2 cellular contexts compared by ENCODE assay signal in genomic region chr10:93248583-93249227, GRCh38.
TF ChIP-seq lines count a peak whose summit lies in the region.

No MANE protein-coding gene starts in this region.

TF ChIP-seq in GM23338, 12 proteins besides CTCF, POLR2A, EP300 and RAD21:
- TF ChIP-seq JUNB (IDR thresholded peaks at IDR 0.05; ENCODE audit: unreplicated experiment) (no peak), ETS1 (IDR thresholded peaks at IDR 0.05) (no peak), ZNF114 (CRISPR knock-in tag; IDR thresholded peaks at IDR 0.05) (no peak), REST (IDR thresholded peaks at IDR 0.05; ENCODE audit: unreplicated experiment) (no peak), EZH2 (IDR thresholded peaks at IDR 0.05; ENCODE audit: low read depth, unreplicated experiment) (no peak), POLR2AphosphoS5 (IDR thresholded peaks at IDR 0.05; ENCODE audit: low read depth) (no peak), ZNF331 (CRISPR knock-in tag; IDR thresholded peaks at IDR 0.05; ENCODE audit: low read depth) (no peak)

TF ChIP-seq in H1, 55 proteins besides CTCF, POLR2A, EP300 and RAD21:
- TF ChIP-seq CHD1 (IDR thresholded peaks at IDR 0.05; ENCODE audit: low read depth, low read length), result no peak
- TF ChIP-seq CHD2 (IDR thresholded peaks at IDR 0.05; ENCODE audit: low read length), result no peak
- TF ChIP-seq POU5F1 (IDR thresholded peaks at IDR 0.05; ENCODE audit: low read depth, low read length), result no peak
- no peak for TF ChIP-seq SP1 (IDR thresholded peaks at IDR 0.05; ENCODE audit: low read depth, low read length)
TF ChIP-seq in H1: peak in this region for 0.
